In the genomic region with DNA sequence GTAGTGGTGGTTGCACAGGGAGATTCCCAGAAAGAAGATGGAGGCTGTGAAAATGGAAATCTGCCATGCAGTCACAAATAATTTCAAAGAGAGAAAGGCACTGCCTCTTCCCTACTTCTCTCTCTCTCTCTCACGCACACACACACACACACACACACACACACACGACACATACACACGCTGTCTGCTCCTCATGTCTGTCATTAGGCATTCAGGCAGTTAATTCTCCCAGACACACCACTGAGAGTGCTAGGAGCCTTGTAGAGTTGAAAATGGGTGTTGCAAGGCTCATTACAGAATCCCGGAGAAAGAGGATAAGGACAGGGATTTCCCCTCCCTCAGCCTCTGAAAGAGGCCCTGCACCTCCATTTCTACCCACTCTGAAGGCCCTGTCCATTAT, we compare ENCODE assay signal across 1 cellular context.
TF ChIP-seq lines count a peak whose summit lies in the region.

No MANE protein-coding gene starts in this region.

TF ChIP-seq in neural cell, 6 proteins besides CTCF, POLR2A, EP300 and RAD21 (continued from another document):
- TF ChIP-seq, protein P1, sequence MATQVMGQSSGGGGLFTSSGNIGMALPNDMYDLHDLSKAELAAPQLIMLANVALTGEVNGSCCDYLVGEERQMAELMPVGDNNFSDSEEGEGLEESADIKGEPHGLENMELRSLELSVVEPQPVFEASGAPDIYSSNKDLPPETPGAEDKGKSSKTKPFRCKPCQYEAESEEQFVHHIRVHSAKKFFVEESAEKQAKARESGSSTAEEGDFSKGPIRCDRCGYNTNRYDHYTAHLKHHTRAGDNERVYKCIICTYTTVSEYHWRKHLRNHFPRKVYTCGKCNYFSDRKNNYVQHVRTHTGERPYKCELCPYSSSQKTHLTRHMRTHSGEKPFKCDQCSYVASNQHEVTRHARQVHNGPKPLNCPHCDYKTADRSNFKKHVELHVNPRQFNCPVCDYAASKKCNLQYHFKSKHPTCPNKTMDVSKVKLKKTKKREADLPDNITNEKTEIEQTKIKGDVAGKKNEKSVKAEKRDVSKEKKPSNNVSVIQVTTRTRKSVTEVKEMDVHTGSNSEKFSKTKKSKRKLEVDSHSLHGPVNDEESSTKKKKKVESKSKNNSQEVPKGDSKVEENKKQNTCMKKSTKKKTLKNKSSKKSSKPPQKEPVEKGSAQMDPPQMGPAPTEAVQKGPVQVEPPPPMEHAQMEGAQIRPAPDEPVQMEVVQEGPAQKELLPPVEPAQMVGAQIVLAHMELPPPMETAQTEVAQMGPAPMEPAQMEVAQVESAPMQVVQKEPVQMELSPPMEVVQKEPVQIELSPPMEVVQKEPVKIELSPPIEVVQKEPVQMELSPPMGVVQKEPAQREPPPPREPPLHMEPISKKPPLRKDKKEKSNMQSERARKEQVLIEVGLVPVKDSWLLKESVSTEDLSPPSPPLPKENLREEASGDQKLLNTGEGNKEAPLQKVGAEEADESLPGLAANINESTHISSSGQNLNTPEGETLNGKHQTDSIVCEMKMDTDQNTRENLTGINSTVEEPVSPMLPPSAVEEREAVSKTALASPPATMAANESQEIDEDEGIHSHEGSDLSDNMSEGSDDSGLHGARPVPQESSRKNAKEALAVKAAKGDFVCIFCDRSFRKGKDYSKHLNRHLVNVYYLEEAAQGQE (IDR thresholded peaks at IDR 0.05; ENCODE audit: borderline replicate concordance) = peak; percentile 23
- TF ChIP-seq MXI1 (conservative IDR thresholded peaks at IDR 0.05; ENCODE audit: poor library complexity, severe bottlenecking) (peak; percentile 16), SMC3 (conservative IDR thresholded peaks at IDR 0.05; ENCODE audit: poor library complexity) (no peak), EZH2 (IDR thresholded peaks at IDR 0.05; ENCODE audit: borderline replicate concordance, insufficient read depth, low read length, poor library complexity, severe bottlenecking) (no peak), TAF1 (IDR thresholded peaks at IDR 0.05; ENCODE audit: low read depth) (no peak)
